ENCODE assay signal across 1 cellular context in genomic region chr15:41561777-41562145, GRCh38.
TF ChIP-seq lines count a peak whose summit lies in the region.

No MANE protein-coding gene starts in this region.

TF ChIP-seq in HepG2, 621 proteins besides CTCF, POLR2A, EP300 and RAD21:
- TF ChIP-seq TIGD3 (CRISPR knock-in tag; IDR thresholded peaks at IDR 0.05; ENCODE audit: borderline replicate concordance) (no peak), HMGXB4 (CRISPR knock-in tag; IDR thresholded peaks at IDR 0.05; ENCODE audit: borderline replicate concordance in 1 of 2, low read depth in 1 of 2) (peak in 1 of 2 experiments; percentile 30; a peak in 1 of 4 replicates), FOXO4 (CRISPR knock-in tag; conservative IDR thresholded peaks at IDR 0.05) (0 out of 2 replicates have a peak, but pooled peaks have one; percentile 15), ZNF788 (CRISPR knock-in tag; IDR thresholded peaks at IDR 0.05; ENCODE audit: borderline replicate concordance) (peak; percentile 40; the same call in 1 of the 2 replicates), ZNF687 (CRISPR knock-in tag; IDR thresholded peaks at IDR 0.05) (peak; percentile 60), RXRB (CRISPR knock-in tag; IDR thresholded peaks at IDR 0.05; ENCODE audit: borderline replicate concordance) (0 out of 2 replicates have a peak, but pooled peaks have one; percentile 16), STAG1 (CRISPR knock-in tag; IDR thresholded peaks at IDR 0.05) (peak; percentile 46; the same call in 1 of the 2 replicates), XRCC5 (optimal IDR thresholded peaks at IDR 0.05; ENCODE audit: low read length) (peak; percentile 54), ZBTB4 (CRISPR knock-in tag; IDR thresholded peaks at IDR 0.05; ENCODE audit: borderline replicate concordance) (no peak), ZNF225 (CRISPR knock-in tag; IDR thresholded peaks at IDR 0.05) (0 out of 2 replicates have a peak, but pooled peaks have one; percentile 55), SMC3 (IDR thresholded peaks at IDR 0.05; ENCODE audit: low read length) (peak; percentile 33; the same call in 1 of the 2 replicates), LRRFIP1 (CRISPR knock-in tag; conservative IDR thresholded peaks at IDR 0.05) (no peak), TEAD3 (CRISPR knock-in tag; optimal IDR thresholded peaks at IDR 0.05; ENCODE audit: borderline replicate concordance) (peak; percentile 19), CCAR2 (optimal IDR thresholded peaks at IDR 0.05; ENCODE audit: low read depth, low read length) (no peak), ZFX (CRISPR knock-in tag; IDR thresholded peaks at IDR 0.05; ENCODE audit: low read depth) (0 out of 2 replicates have a peak, but pooled peaks have one; percentile 30), ERF (CRISPR knock-in tag; IDR thresholded peaks at IDR 0.05) (peak; percentile 25; the same call in 1 of the 2 replicates), ZNF281 (CRISPR knock-in tag; IDR thresholded peaks at IDR 0.05; ENCODE audit: borderline replicate concordance) (peak; percentile 77; the same call in 1 of the 2 replicates), ZBTB33 (CRISPR knock-in tag; IDR thresholded peaks at IDR 0.05) (peak; percentile 14; the same call in 1 of the 2 replicates), TAF1 (CRISPR knock-in tag; IDR thresholded peaks at IDR 0.05) (peak; percentile 21; the same call in 1 of the 2 replicates), ZNF276 (CRISPR knock-in tag; IDR thresholded peaks at IDR 0.05; ENCODE audit: low read depth) (no peak), HDAC2 (CRISPR knock-in tag; IDR thresholded peaks at IDR 0.05) (0 out of 2 replicates have a peak, but pooled peaks have one; percentile 19), GATAD2A (CRISPR knock-in tag; IDR thresholded peaks at IDR 0.05) (0 out of 2 replicates have a peak, but pooled peaks have one; percentile 28), U2AF1 (optimal IDR thresholded peaks at IDR 0.05; ENCODE audit: low read depth, low read length) (no peak), ZBTB7A (CRISPR knock-in tag; IDR thresholded peaks at IDR 0.05) (no peak), ZBTB7B (CRISPR knock-in tag; IDR thresholded peaks at IDR 0.05) (0 out of 2 replicates have a peak, but pooled peaks have one; percentile 47), FOXP1 (IDR thresholded peaks at IDR 0.05) (no peak), FOXP1 (CRISPR knock-in tag; IDR thresholded peaks at IDR 0.05) (no peak), HNF4G (IDR thresholded peaks at IDR 0.05; ENCODE audit: borderline replicate concordance, low read depth, low read length) (0 out of 2 replicates have a peak, but pooled peaks have one; percentile 13), HNF4G (CRISPR knock-in tag; IDR thresholded peaks at IDR 0.05; ENCODE audit: borderline replicate concordance, low read depth) (no peak), SAP130 (CRISPR knock-in tag; IDR thresholded peaks at IDR 0.05; ENCODE audit: low read depth) (peak; percentile 29; the same call in 1 of the 2 replicates), ZNF768 (CRISPR knock-in tag; IDR thresholded peaks at IDR 0.05) (peak; percentile 24; the same call in 1 of the 2 replicates), MXD4 (CRISPR knock-in tag; IDR thresholded peaks at IDR 0.05) (no peak), CENPX (CRISPR knock-in tag; IDR thresholded peaks at IDR 0.05) (no peak)
